In the genomic region with DNA sequence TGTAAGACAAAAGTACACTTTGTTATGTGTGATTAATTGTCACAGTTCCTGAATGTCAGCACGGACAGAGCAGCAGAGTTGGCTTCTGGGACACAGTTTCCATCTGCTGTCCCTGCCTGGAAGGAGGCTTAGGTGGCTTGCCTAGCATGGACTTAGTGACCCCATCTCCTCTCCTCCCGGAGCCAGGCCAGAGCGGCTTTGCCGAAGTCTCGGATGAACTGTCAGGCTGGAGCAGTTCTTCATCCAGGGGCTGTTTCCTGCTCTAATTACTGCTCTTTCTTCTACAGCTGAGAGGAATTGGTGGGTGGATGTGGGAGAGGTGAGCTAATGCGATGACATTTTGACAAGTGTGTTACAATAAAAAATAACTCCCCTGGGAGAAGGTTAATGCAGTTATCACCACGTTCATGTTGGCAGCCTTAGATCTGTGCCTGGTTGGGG, we compare ENCODE assay signal across 1 cellular context.
TF ChIP-seq lines count a peak whose summit lies in the region.

No MANE protein-coding gene starts in this region.

TF ChIP-seq in HEK293, 187 proteins besides CTCF, POLR2A, EP300 and RAD21 (continued from another document):
- TF ChIP-seq, protein P1, sequence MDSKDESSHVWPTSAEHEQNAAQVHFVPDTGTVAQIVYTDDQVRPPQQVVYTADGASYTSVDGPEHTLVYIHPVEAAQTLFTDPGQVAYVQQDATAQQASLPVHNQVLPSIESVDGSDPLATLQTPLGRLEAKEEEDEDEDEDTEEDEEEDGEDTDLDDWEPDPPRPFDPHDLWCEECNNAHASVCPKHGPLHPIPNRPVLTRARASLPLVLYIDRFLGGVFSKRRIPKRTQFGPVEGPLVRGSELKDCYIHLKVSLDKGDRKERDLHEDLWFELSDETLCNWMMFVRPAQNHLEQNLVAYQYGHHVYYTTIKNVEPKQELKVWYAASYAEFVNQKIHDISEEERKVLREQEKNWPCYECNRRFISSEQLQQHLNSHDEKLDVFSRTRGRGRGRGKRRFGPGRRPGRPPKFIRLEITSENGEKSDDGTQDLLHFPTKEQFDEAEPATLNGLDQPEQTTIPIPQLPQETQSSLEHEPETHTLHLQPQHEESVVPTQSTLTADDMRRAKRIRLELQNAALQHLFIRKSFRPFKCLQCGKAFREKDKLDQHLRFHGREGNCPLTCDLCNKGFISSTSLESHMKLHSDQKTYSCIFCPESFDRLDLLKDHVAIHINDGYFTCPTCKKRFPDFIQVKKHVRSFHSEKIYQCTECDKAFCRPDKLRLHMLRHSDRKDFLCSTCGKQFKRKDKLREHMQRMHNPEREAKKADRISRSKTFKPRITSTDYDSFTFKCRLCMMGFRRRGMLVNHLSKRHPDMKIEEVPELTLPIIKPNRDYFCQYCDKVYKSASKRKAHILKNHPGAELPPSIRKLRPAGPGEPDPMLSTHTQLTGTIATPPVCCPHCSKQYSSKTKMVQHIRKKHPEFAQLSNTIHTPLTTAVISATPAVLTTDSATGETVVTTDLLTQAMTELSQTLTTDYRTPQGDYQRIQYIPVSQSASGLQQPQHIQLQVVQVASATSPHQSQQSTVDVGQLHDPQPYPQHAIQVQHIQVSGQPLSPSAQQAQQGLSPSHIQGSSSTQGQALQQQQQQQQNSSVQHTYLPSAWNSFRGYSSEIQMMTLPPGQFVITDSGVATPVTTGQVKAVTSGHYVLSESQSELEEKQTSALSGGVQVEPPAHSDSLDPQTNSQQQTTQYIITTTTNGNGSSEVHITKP (tag by site-specific recombination; IDR thresholded peaks at IDR 0.05) = peak; percentile 33; the same call in 1 of the 2 replicates
- TF ChIP-seq WT1 (tag by site-specific recombination; IDR thresholded peaks at IDR 0.05) (peak; percentile 90), ZNF366 (tag by site-specific recombination; conservative IDR thresholded peaks at IDR 0.05) (peak; percentile 68), KLF8 (tag by site-specific recombination; IDR thresholded peaks at IDR 0.05) (peak; percentile 50; the same call in 1 of the 2 replicates), ZNF501 (tag by site-specific recombination; IDR thresholded peaks at IDR 0.05) (peak; percentile 43; the same call in 1 of the 2 replicates), ZXDB (tag by site-specific recombination; IDR thresholded peaks at IDR 0.05) (peak; percentile 83), ZNF629 (tag by site-specific recombination; IDR thresholded peaks at IDR 0.05) (peak; percentile 76), OSR2 (tag by site-specific recombination; IDR thresholded peaks at IDR 0.05) (peak; percentile 90), ZSCAN23 (tag by site-specific recombination; IDR thresholded peaks at IDR 0.05) (0 out of 2 replicates have a peak, but pooled peaks have one; percentile 34), GLI2 (tag by site-specific recombination; IDR thresholded peaks at IDR 0.05; ENCODE audit: borderline replicate concordance, low read depth) (peak; percentile 39; the same call in 1 of the 2 replicates), EGR2 (tag by site-specific recombination; IDR thresholded peaks at IDR 0.05; ENCODE audit: low read depth) (peak; percentile 96)
- TF ChIP-seq, protein P2, sequence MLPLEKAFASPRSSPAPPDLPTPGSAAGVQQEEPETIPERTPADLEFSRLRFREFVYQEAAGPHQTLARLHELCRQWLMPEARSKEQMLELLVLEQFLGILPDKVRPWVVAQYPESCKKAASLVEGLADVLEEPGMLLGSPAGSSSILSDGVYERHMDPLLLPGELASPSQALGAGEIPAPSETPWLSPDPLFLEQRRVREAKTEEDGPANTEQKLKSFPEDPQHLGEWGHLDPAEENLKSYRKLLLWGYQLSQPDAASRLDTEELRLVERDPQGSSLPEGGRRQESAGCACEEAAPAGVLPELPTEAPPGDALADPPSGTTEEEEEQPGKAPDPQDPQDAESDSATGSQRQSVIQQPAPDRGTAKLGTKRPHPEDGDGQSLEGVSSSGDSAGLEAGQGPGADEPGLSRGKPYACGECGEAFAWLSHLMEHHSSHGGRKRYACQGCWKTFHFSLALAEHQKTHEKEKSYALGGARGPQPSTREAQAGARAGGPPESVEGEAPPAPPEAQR (tag by site-specific recombination; IDR thresholded peaks at IDR 0.05) = no peak
- TF ChIP-seq, protein P3, sequence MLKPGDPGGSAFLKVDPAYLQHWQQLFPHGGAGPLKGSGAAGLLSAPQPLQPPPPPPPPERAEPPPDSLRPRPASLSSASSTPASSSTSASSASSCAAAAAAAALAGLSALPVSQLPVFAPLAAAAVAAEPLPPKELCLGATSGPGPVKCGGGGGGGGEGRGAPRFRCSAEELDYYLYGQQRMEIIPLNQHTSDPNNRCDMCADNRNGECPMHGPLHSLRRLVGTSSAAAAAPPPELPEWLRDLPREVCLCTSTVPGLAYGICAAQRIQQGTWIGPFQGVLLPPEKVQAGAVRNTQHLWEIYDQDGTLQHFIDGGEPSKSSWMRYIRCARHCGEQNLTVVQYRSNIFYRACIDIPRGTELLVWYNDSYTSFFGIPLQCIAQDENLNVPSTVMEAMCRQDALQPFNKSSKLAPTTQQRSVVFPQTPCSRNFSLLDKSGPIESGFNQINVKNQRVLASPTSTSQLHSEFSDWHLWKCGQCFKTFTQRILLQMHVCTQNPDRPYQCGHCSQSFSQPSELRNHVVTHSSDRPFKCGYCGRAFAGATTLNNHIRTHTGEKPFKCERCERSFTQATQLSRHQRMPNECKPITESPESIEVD (tag by site-specific recombination; IDR thresholded peaks at IDR 0.05) = peak; percentile 68
- TF ChIP-seq, protein P4, sequence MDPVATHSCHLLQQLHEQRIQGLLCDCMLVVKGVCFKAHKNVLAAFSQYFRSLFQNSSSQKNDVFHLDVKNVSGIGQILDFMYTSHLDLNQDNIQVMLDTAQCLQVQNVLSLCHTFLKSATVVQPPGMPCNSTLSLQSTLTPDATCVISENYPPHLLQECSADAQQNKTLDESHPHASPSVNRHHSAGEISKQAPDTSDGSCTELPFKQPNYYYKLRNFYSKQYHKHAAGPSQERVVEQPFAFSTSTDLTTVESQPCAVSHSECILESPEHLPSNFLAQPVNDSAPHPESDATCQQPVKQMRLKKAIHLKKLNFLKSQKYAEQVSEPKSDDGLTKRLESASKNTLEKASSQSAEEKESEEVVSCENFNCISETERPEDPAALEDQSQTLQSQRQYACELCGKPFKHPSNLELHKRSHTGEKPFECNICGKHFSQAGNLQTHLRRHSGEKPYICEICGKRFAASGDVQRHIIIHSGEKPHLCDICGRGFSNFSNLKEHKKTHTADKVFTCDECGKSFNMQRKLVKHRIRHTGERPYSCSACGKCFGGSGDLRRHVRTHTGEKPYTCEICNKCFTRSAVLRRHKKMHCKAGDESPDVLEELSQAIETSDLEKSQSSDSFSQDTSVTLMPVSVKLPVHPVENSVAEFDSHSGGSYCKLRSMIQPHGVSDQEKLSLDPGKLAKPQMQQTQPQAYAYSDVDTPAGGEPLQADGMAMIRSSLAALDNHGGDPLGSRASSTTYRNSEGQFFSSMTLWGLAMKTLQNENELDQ (tag by site-specific recombination; IDR thresholded peaks at IDR 0.05; ENCODE audit: low read depth) = no peak
- TF ChIP-seq, protein P5, sequence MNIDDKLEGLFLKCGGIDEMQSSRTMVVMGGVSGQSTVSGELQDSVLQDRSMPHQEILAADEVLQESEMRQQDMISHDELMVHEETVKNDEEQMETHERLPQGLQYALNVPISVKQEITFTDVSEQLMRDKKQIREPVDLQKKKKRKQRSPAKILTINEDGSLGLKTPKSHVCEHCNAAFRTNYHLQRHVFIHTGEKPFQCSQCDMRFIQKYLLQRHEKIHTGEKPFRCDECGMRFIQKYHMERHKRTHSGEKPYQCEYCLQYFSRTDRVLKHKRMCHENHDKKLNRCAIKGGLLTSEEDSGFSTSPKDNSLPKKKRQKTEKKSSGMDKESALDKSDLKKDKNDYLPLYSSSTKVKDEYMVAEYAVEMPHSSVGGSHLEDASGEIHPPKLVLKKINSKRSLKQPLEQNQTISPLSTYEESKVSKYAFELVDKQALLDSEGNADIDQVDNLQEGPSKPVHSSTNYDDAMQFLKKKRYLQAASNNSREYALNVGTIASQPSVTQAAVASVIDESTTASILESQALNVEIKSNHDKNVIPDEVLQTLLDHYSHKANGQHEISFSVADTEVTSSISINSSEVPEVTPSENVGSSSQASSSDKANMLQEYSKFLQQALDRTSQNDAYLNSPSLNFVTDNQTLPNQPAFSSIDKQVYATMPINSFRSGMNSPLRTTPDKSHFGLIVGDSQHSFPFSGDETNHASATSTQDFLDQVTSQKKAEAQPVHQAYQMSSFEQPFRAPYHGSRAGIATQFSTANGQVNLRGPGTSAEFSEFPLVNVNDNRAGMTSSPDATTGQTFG (tag by site-specific recombination; IDR thresholded peaks at IDR 0.05; ENCODE audit: borderline replicate concordance) = no peak
- TF ChIP-seq, protein P6, sequence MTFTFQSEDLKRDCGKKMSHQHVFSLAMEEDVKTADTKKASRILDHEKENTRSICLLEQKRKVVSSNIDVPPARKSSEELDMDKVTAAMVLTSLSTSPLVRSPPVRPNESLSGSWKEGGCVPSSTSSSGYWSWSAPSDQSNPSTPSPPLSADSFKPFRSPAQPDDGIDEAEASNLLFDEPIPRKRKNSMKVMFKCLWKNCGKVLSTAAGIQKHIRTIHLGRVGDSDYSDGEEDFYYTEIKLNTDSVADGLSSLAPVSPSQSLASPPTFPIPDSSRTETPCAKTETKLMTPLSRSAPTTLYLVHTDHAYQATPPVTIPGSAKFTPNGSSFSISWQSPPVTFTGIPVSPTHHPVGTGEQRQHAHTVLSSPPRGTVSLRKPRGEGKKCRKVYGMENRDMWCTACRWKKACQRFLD (tag by site-specific recombination; IDR thresholded peaks at IDR 0.05) = no peak
